Comparison of ENCODE assay signal across 8 cellular contexts in the genomic region with DNA sequence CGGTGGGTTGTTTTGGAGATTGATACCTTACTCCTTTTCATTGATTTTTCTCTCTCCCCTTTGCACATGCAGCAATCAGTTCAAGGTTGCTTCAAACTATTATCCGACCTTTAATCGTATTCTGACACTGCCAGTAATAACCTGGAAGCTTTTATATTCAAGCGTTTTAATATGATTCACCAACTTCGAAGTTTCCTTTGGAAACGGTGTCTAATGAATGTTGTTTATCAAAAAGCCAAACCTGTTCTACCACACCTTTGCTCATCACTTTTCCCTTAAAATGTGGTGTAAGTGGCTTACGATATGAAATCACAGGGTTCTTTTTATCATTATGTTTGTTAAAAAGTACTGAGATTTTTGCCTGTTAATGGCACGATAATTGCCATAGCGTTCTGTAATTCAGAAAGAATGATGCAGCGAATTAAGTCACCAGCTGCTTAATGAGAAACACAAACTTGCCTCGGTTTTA. TPM values are rescaled to one million over a fixed set of nuclear protein-coding genes. Genes with fewer than 3 reads are reported as not detected.
DNase-seq lines count a peak whose midpoint lies in the region; ATAC-seq and TF ChIP-seq lines count a peak whose summit lies in the region.

No MANE protein-coding gene starts in this region.

- DNase-seq in NCI-H146 treated with DMSO at 0.1 percent for 48 hours (lab: John Stamatoyannopoulos, UW; ENCODE audit: unreplicated experiment) (peak; percentile 66), NCI-H146 (lab: John Stamatoyannopoulos, UW) (no peak), SJCRH30 (no peak), fibroblast of pulmonary artery (ENCODE audit: low read depth) (no peak), NCI-H187 (lab: John Stamatoyannopoulos, UW) (no peak), cortex of kidney (lab: John Stamatoyannopoulos, UW) (no peak)

- H3K27ac ChIP-seq in SJCRH30 (peak overlapping the region; percentile 87), rectal smooth muscle tissue (ENCODE audit: low read depth, low read length) (no peak overlapping the region)

- TF ChIP-seq CTCF in fibroblast of pulmonary artery (IDR thresholded peaks at IDR 0.05; ENCODE audit: low read length, missing control alignments) = no peak

- no peaks in the 10 kb centered on the region for H3K9me3 ChIP-seq in SJCRH30 (replicated peaks)

- peak overlapping the region; percentile 16 for H3K9ac ChIP-seq in rectal smooth muscle tissue (ENCODE audit: low read length)

- H3K4me3 ChIP-seq in SJCRH30 = peak overlapping the region; percentile 89
- peak overlapping the region; percentile 87 for H3K4me3 ChIP-seq in fibroblast of pulmonary artery (replicated peaks; ENCODE audit: low read depth, low read length)
- peak overlapping the region; percentile 92 for H3K4me3 ChIP-seq in rectal smooth muscle tissue (ENCODE audit: low read length)

- no peak for ATAC-seq in GM19395 (IDR thresholded peaks at IDR 0.05; ENCODE audit: unreplicated experiment)

- H3K4me1 ChIP-seq in SJCRH30 = peaks cover 14% of the 10 kb centered on the region
- no peaks in the 10 kb centered on the region for H3K4me1 ChIP-seq in rectal smooth muscle tissue (ENCODE audit: control insufficient read depth, insufficient read depth, low read length)

- H3K36me3 ChIP-seq in SJCRH30 (peaks cover 18% of the 10 kb centered on the region), rectal smooth muscle tissue (ENCODE audit: control insufficient read depth, insufficient read depth, low read length) (no peaks in the 10 kb centered on the region)

- H3K27me3 ChIP-seq in SJCRH30 (no peaks in the 10 kb centered on the region), rectal smooth muscle tissue (ENCODE audit: control insufficient read depth, insufficient read depth, low read length) (no peaks in the 10 kb centered on the region)

RNA-seq across cellular contexts. Expression of gene STXBP5, which starts 0.7 kb away (rescaled TPM):
- total RNA-seq in SJCRH30 (2014; rRNA removed; shearing (Covaris generic)) = 32.9 and 33.4 TPM in 2 replicates
